Comparison of ENCODE assay signal across 8 cellular contexts in the genomic region with DNA sequence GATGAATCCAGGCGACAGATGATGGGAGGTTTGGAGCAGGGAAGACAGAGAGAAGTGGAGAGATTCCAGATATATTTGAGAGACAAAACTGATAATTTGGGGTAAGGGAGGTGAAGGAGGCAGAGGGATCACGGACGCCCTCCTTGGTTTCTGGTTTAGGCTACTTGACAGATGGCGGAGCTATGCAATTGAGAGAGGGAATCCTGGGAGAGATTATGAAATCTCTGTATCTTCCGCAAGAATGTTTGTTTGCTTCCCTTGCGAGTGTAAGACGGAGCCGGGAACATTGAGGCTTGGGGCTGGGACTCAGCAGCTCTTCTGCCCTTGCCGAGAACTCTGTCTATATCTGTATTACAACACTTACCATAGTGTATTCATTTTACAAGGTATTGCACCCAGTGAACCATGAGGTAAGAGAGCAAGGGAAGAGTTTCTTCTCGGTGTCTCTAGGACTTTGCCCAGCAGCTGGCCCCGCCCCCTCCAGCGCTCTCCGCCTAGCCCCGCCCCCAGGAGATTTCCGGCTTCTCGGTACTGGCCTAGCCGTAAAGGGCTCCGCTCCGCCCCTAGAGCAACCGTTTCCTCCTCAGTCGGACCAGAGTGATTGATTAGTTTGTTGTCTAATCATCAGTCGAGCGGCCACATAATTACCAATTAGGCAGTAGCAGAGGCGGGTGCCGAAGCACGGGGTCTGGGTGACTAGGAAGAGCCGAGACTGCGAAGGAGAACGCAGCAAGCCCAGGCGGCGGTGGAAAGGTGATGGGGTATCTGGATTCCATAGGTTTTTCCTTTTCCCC. TPM values are rescaled to one million over a fixed set of nuclear protein-coding genes. Genes with fewer than 3 reads are reported as not detected.
A peak's percentile ranks its signal among the peaks of the same experiment; 100 is the strongest.
DNase-seq lines count a peak whose midpoint lies in the region; ATAC-seq lines count a peak whose summit lies in the region.

A gene with protein sequence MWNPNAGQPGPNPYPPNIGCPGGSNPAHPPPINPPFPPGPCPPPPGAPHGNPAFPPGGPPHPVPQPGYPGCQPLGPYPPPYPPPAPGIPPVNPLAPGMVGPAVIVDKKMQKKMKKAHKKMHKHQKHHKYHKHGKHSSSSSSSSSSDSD (plus strand): TSS at position 695 of the 794 bp plus-strand sequence. CDS start 981 bp downstream, outside the sequence.

- DNase-seq in CMK (ENCODE audit: low read depth) (peak; percentile 89), HS-5 (ENCODE audit: low read depth) (peak; percentile 98), lung microvascular endothelial cell (ENCODE audit: low read depth in 2 of 2) (peak; percentile 98 to 100)
- peak; percentile 94 for DNase-seq in NK-92 treated with Interleukin-12 subunit alpha and Interleukin-12 subunit beta, amount 100 ng/mL, for 24 hours (lab: John Stamatoyannopoulos, UW)
- peak; percentile 97 for DNase-seq in activated CD8-positive, alpha-beta memory T cell treated with anti-CD3 and anti-CD28 coated beads for 24 hours
- DNase-seq in effector CD8-positive, alpha-beta T cell (lab: John Stamatoyannopoulos, UW), result peak; percentile 96
- peak; percentile 96 to 100 (median 98) for DNase-seq in stimulated activated CD4-positive, alpha-beta T cell treated with anti-CD3 and anti-CD28 coated beads, TNF-alpha, amount 100 ng/mL, for 48 hours (ENCODE audit: low read depth in 3 of 3)

- peak; percentile 95 for ATAC-seq in GM19468 (IDR thresholded peaks at IDR 0.05; ENCODE audit: extremely low read depth, unreplicated experiment)

RNA-seq across cellular contexts. Expression of the gene that starts here (rescaled TPM):
- 14.1 and 17.9 TPM in 2 replicates for total RNA-seq in lung microvascular endothelial cell

Comparison
In these comparisons a context has a peak if more than half of its experiments do, and no peak if none do; other contexts are left out.
1. Peak in every context shown above with its lines: DNase-seq and ATAC-seq.